17 cellular contexts compared by ENCODE assay signal in genomic region chr4:5968246-5968645, GRCh38. TPM values are rescaled to one million over a fixed set of nuclear protein-coding genes. Genes with fewer than 3 reads are reported as not detected.
A peak's percentile ranks its signal among the peaks of the same experiment; 100 is the strongest.
DNase-seq lines count a peak whose midpoint lies in the region; ATAC-seq and TF ChIP-seq lines count a peak whose summit lies in the region.
"Had no signal": no experiment of that assay in that cellular context is flagged by ENCODE, and none has a peak within 500 bp of the region (broad histone marks: within the 10 kb centered on the region; RNA-seq: fewer than 3 reads in every experiment).

No MANE protein-coding gene starts in this region.

- intact Hi-C loops in spleen (cut with DNase I; ENCODE audit: low total_unique reads) = no loop called here

- DNase-seq in activated CD8-positive, alpha-beta memory T cell treated with anti-CD3 and anti-CD28 coated beads, Interleukin-2, amount 50 U/mL, for 48 hours = peak; percentile 10
- no peak for DNase-seq in activated CD8-positive, alpha-beta memory T cell treated with anti-CD3 and anti-CD28 coated beads, Interleukin-2, amount 10 ng/mL, durations not matched to agents 7 days and 5 days
- DNase-seq in endodermal cell (peak; percentile 28), spleen (peak; percentile 28), T-helper 17 cell (no peak), COLO668 (lab: John Stamatoyannopoulos, UW; ENCODE audit: unreplicated experiment) (no peak)
- DNase-seq: Calu3; CD4-positive, CD25-positive, alpha-beta regulatory T cell; DMS 273 treated with DMSO at 0.1 percent for 48 hours; IMR-90 had no signal

- no peak overlapping the region for H3K27ac Mint-ChIP-seq in activated CD8-positive, alpha-beta memory T cell treated with anti-CD3 and anti-CD28 coated beads, Interleukin-2, amount 10 ng/mL, durations not matched to agents 7 days and 5 days
- H3K27ac Mint-ChIP-seq in endodermal cell (no peak overlapping the region), T-helper 17 cell (no peak overlapping the region)

- H3K4me1 ChIP-seq in BLaER1 = peaks cover 51% of the 10 kb centered on the region
- no peaks in the 10 kb centered on the region for H3K4me1 ChIP-seq in endodermal cell (ENCODE audit: control insufficient read depth, insufficient read depth, low read length)
- no peaks in the 10 kb centered on the region for H3K4me1 ChIP-seq in spleen

- H3K27me3 ChIP-seq in BLaER1 (no peaks in the 10 kb centered on the region), endodermal cell (ENCODE audit: control insufficient read depth, insufficient read depth, low read length, poor library complexity, severe bottlenecking) (no peaks in the 10 kb centered on the region), spleen (replicated peaks in 1 of 7) (peaks cover 0 to 36% (median 2%) of the 10 kb centered on the region in 7 donors)

- 94 to 95% methylated on average over 10 of the region's 10 CpGs for WGBS in endodermal cell (ENCODE audit: insufficient coverage in 1 of 2, insufficient read length in 1 of 2), 2 experiments
- 87 to 93% (median 89%) methylated on average over 10 of the region's 10 CpGs for WGBS in spleen, 5 donors

- peak overlapping the region; percentile 63; the same call in 1 of the 2 replicates for H3K4me2 ChIP-seq in BLaER1

- ATAC-seq in activated CD8-positive, alpha-beta memory T cell treated with anti-CD3 and anti-CD28 coated beads, Interleukin-2, amount 10 ng/mL, durations not matched to agents 7 days and 5 days = no peak
- no peak for ATAC-seq in HG02840 (IDR thresholded peaks at IDR 0.05; ENCODE audit: low FRiP score, unreplicated experiment)
- ATAC-seq in T-helper 17 cell = no peak

- no peaks in the 10 kb centered on the region for H4K20me1 ChIP-seq in BLaER1

- TF ChIP-seq CTCF in endodermal cell (conservative IDR thresholded peaks at IDR 0.05) (no peak), spleen (IDR thresholded peaks at IDR 0.05 in 8 of 11, conservative IDR thresholded peaks at IDR 0.05 in 3 of 11) (no peak)

- no peaks in the 10 kb centered on the region for H3K36me3 Mint-ChIP-seq in activated CD8-positive, alpha-beta memory T cell treated with anti-CD3 and anti-CD28 coated beads, Interleukin-2, amount 10 ng/mL, durations not matched to agents 7 days and 5 days
- H3K36me3 Mint-ChIP-seq in endodermal cell (ENCODE audit: low read depth) = no peaks in the 10 kb centered on the region
- H3K36me3 Mint-ChIP-seq in T-helper 17 cell (ENCODE audit: low read depth) = peaks cover 2% of the 10 kb centered on the region
- H3K36me3 Mint-ChIP-seq: CD4-positive, CD25-positive, alpha-beta regulatory T cell had no signal

- H3K27ac ChIP-seq in BLaER1 = no peak overlapping the region
- H3K27ac ChIP-seq in endodermal cell (ENCODE audit: low read depth, low read length) = no peak overlapping the region
- H3K27ac ChIP-seq in spleen = no peak overlapping the region
- H3K27ac ChIP-seq: 22Rv1 had no signal

- H3K36me3 ChIP-seq in BLaER1 (no peaks in the 10 kb centered on the region), endodermal cell (ENCODE audit: control insufficient read depth, insufficient read depth, low read length) (no peaks in the 10 kb centered on the region), spleen (no peaks in the 10 kb centered on the region)

- no peaks in the 10 kb centered on the region for H3K9me3 Mint-ChIP-seq in activated CD8-positive, alpha-beta memory T cell treated with anti-CD3 and anti-CD28 coated beads, Interleukin-2, amount 10 ng/mL, durations not matched to agents 7 days and 5 days (ENCODE audit: low read depth)
- H3K9me3 Mint-ChIP-seq in endodermal cell = no peaks in the 10 kb centered on the region

- H3K4me3 Mint-ChIP-seq in activated CD8-positive, alpha-beta memory T cell treated with anti-CD3 and anti-CD28 coated beads, Interleukin-2, amount 10 ng/mL, durations not matched to agents 7 days and 5 days = no peak overlapping the region
- H3K4me3 Mint-ChIP-seq in endodermal cell (no peak overlapping the region), T-helper 17 cell (no peak overlapping the region)
- H3K4me3 Mint-ChIP-seq: CD4-positive, CD25-positive, alpha-beta regulatory T cell had no signal

- H3K9ac ChIP-seq in BLaER1 (no peak overlapping the region), endodermal cell (ENCODE audit: extremely low read depth, low read length, poor library complexity, severe bottlenecking) (no peak overlapping the region)

- TF ChIP-seq POLR2A in spleen (IDR thresholded peaks at IDR 0.05) = no peak

- CTCF ChIA-PET in activated CD8-positive, alpha-beta memory T cell treated with anti-CD3 and anti-CD28 coated beads, Interleukin-2, amount 10 ng/mL, durations not matched to agents 7 days and 5 days (lab: Charles Lee) = no interaction called here

- H3K4me3 ChIP-seq in BLaER1 (no peak overlapping the region), endodermal cell (ENCODE audit: low read length) (no peak overlapping the region), spleen (no peak overlapping the region)

- peaks cover 10% of the 10 kb centered on the region for H3K27me3 Mint-ChIP-seq in activated CD8-positive, alpha-beta memory T cell treated with anti-CD3 and anti-CD28 coated beads, Interleukin-2, amount 10 ng/mL, durations not matched to agents 7 days and 5 days
- H3K27me3 Mint-ChIP-seq in endodermal cell (ENCODE audit: insufficient read depth) (peaks cover 4% of the 10 kb centered on the region), T-helper 17 cell (peaks cover 28% of the 10 kb centered on the region)

- no peaks in the 10 kb centered on the region for H3K4me1 Mint-ChIP-seq in activated CD8-positive, alpha-beta memory T cell treated with anti-CD3 and anti-CD28 coated beads, Interleukin-2, amount 10 ng/mL, durations not matched to agents 7 days and 5 days
- H3K4me1 Mint-ChIP-seq in endodermal cell = peaks cover 7% of the 10 kb centered on the region
- peaks cover 2% of the 10 kb centered on the region for H3K4me1 Mint-ChIP-seq in T-helper 17 cell
- H3K4me1 Mint-ChIP-seq: CD4-positive, CD25-positive, alpha-beta regulatory T cell had no signal

- H3K9me3 ChIP-seq in BLaER1 = no peaks in the 10 kb centered on the region
- no peaks in the 10 kb centered on the region for H3K9me3 ChIP-seq in endodermal cell (ENCODE audit: control insufficient read depth, low read length)
- H3K9me3 ChIP-seq in spleen = no peaks in the 10 kb centered on the region
- no peaks in the 10 kb centered on the region for H3K9me3 ChIP-seq in T-helper 17 cell (ENCODE audit: control insufficient read depth, low read length, poor library complexity, severe bottlenecking)

RNA-seq across cellular contexts. Expression of gene C4orf50, which starts 50.0 kb away (rescaled TPM):
- total RNA-seq in activated CD8-positive, alpha-beta memory T cell treated with anti-CD3 and anti-CD28 coated beads, Interleukin-2, amount 10 ng/mL, durations not matched to agents 7 days and 5 days = 1 to 10 TPM in 1 of 2 experiments, under 1 TPM in 1; 0.82 to 1.1 TPM
- total RNA-seq in endodermal cell (1 to 10 TPM in 1 of 2 donors, under 1 TPM in 1; 0.84 to 1.6 TPM), spleen (1 to 10 TPM in 1 of 7 donors, under 1 TPM in 6; 0.20 to 2.5 (median 0.60) TPM), T-helper 17 cell (1 to 10 TPM in 1 of 2 donors, under 1 TPM in 1; 0.87 to 2.3 TPM)
- 0.11 TPM for polyA plus RNA-seq in endodermal cell (2013, experiment 1 of 2)
- polyA plus RNA-seq in endodermal cell (2013, experiment 2 of 2) = 0.17 TPM
- polyA plus RNA-seq in spleen = under 1 TPM; 0.02 to 0.03 (median 0.02) TPM
- total RNA-seq: A673, Calu3, Daoy, HT-29, IMR-90 had no signal
- polyA plus RNA-seq: BJ, IMR-90 had no signal

Comparison
In these comparisons a context has a peak if more than half of its experiments do, and no peak if none do; other contexts are left out.
1. DNase-seq: peak in activated CD8-positive, alpha-beta memory T cell treated with anti-CD3 and anti-CD28 coated beads, Interleukin-2, amount 50 U/mL, for 48 hours (single experiment), endodermal cell (single experiment) and spleen (single experiment); none in activated CD8-positive, alpha-beta memory T cell treated with anti-CD3 and anti-CD28 coated beads, Interleukin-2, amount 10 ng/mL, durations not matched to agents 7 days and 5 days (single experiment), T-helper 17 cell (0 of 3) and COLO668 (single experiment).